ENCODE assay signal across 8 cellular contexts in the genomic region with DNA sequence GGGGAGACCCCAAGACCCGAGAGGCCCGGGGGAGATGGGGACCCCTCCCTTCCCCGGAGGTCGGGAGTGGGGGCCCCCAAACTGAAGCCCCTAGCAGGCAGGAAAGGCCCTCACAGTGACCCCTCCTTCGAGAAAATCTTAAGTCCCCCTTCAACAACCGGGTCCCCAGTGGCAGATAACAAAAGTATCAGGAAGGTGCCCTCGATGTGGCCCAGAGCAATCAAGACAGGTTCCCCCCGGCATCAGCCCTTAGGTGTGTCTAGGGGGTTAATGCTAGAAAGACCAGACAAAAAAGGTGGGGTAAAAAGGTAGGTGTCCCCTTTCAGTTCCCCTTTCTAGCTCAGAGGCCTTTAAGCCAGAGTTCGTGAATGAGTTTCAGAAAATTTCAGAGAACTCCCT. TPM values are rescaled to one million over a fixed set of nuclear protein-coding genes. Genes with fewer than 3 reads are reported as not detected.
A peak's percentile ranks its signal among the peaks of the same experiment; 100 is the strongest.
DNase-seq lines count a peak whose midpoint lies in the region; ATAC-seq and TF ChIP-seq lines count a peak whose summit lies in the region.

No MANE protein-coding gene starts in this region.

- POLR2A ChIA-PET in OCI-LY7 (lab: Charles Lee): interaction anchor here (0.6 to 1.3 kb wide), 2 partner anchors 9 to 76 kb away, joined by 3 read pairs; no protein-coding TSS in a partner anchor

- no peaks in the 10 kb centered on the region for H3K9me2 ChIP-seq in OCI-LY7 (ENCODE audit: insufficient read depth, low read length)

- H3K27me3 Mint-ChIP-seq in osteocyte (ENCODE audit: unreplicated experiment): no peaks in the 10 kb centered on the region

- no peaks in the 10 kb centered on the region for H3K27me3 ChIP-seq in effector memory CD4-positive, alpha-beta T cell (replicated peaks; ENCODE audit: control insufficient read depth, insufficient read depth, low read length, poor library complexity, severe bottlenecking)

- CTCF ChIA-PET in OCI-LY7 (lab: Charles Lee; ENCODE audit: unreplicated experiment): interaction anchor here (0.6 to 1.1 kb wide), 2 partner anchors 21 to 594 kb away, joined by 3 to 5 read pairs; no protein-coding TSS in a partner anchor

- H2AFZ ChIP-seq in OCI-LY7 (ENCODE audit: low read length): no peak overlapping the region

- no peaks in the 10 kb centered on the region for H3K9me3 ChIP-seq in OCI-LY7 (ENCODE audit: low read length)
- no peaks in the 10 kb centered on the region for H3K9me3 ChIP-seq in effector memory CD4-positive, alpha-beta T cell (ENCODE audit: control insufficient read depth, low read length)

- H3K36me3 ChIP-seq in OCI-LY7 (ENCODE audit: insufficient read depth, low read length): no peaks in the 10 kb centered on the region
- H3K36me3 ChIP-seq in effector memory CD4-positive, alpha-beta T cell (ENCODE audit: control insufficient read depth, insufficient read depth, low read length): no peaks in the 10 kb centered on the region

- H3K4me1 ChIP-seq in OCI-LY7 (ENCODE audit: insufficient read depth, low read length, poor library complexity, severe bottlenecking): peaks cover 66% of the 10 kb centered on the region
- peaks cover 58% of the 10 kb centered on the region for H3K4me1 ChIP-seq in effector memory CD4-positive, alpha-beta T cell (ENCODE audit: control insufficient read depth, insufficient read depth, low read length, poor library complexity, severe bottlenecking)

- in situ Hi-C loops in GM13976 (cut with MboI; ENCODE audit: low sequenced_read_pairs, unreplicated experiment): no loop called here

- no peak for TF ChIP-seq CTCF in GM13976 (IDR thresholded peaks at IDR 0.05; ENCODE audit: borderline replicate concordance, control extremely low read depth, extremely low read depth, insufficient read depth, missing control alignments)
- no peak for TF ChIP-seq CTCF in OCI-LY7 (conservative IDR thresholded peaks at IDR 0.05; ENCODE audit: low read length)
- no peak for TF ChIP-seq CTCF in osteocyte (IDR thresholded peaks at IDR 0.05)

- H3K27ac Mint-ChIP-seq in osteocyte (ENCODE audit: unreplicated experiment): peak overlapping the region; percentile 76

- no peak overlapping the region for H3K27ac ChIP-seq in OCI-LY7 (ENCODE audit: low read depth, low read length, poor library complexity, severe bottlenecking)
- H3K27ac ChIP-seq in effector memory CD4-positive, alpha-beta T cell (ENCODE audit: insufficient read depth, low read length, poor library complexity, severe bottlenecking): peak overlapping the region; percentile 99

- H3K4me3 ChIP-seq in OCI-LY7 (ENCODE audit: low read depth, low read length, poor library complexity, severe bottlenecking): peak overlapping the region; percentile 65
- H3K4me3 ChIP-seq in effector memory CD4-positive, alpha-beta T cell (ENCODE audit: insufficient read depth, low read depth, low read length, poor library complexity, severe bottlenecking): peak overlapping the region; percentile 80

- H3K4me3 Mint-ChIP-seq in osteocyte (ENCODE audit: unreplicated experiment): peak overlapping the region; percentile 76

- H3K36me3 Mint-ChIP-seq in osteocyte (ENCODE audit: unreplicated experiment): peaks cover 3% of the 10 kb centered on the region

- no TSS peak for BruUV-seq in OCI-LY7 (replicated peaks; lab: Mats Ljungman, UMichigan)

- H3K79me2 ChIP-seq in OCI-LY7 (ENCODE audit: insufficient read depth, low read depth, low read length): no peaks in the 10 kb centered on the region; the same call in 1 of the 2 replicates

- DNase-seq in GM13976 (ENCODE audit: low spot score) (peak; percentile 84), OCI-LY7 (ENCODE audit: low spot score) (peak; percentile 80), osteocyte (ENCODE audit: extremely low spot score, unreplicated experiment) (no peak)
- DNase-seq in effector memory CD4-positive, alpha-beta T cell: peak in 1 of 3 donors; percentile 9

- ATAC-seq in GM19035 (IDR thresholded peaks at IDR 0.05; ENCODE audit: unreplicated experiment) (no peak), GM21825 (IDR thresholded peaks at IDR 0.05; ENCODE audit: unreplicated experiment) (no peak), HG03442 (IDR thresholded peaks at IDR 0.05; ENCODE audit: unreplicated experiment) (no peak), HG02973 (IDR thresholded peaks at IDR 0.05; ENCODE audit: unreplicated experiment) (no peak)

- peak overlapping the region; percentile 95 for H3K4me2 ChIP-seq in OCI-LY7 (ENCODE audit: low read length)

- peaks cover 5% of the 10 kb centered on the region; the same call in 1 of the 2 replicates for H4K20me1 ChIP-seq in OCI-LY7 (ENCODE audit: insufficient read depth, low read length)

- no peaks in the 10 kb centered on the region for H3K9me3 Mint-ChIP-seq in osteocyte (ENCODE audit: unreplicated experiment)

- intact Hi-C loops in OCI-LY7 (cut with micrococcal nuclease; ENCODE audit: unreplicated experiment): no loop called here

- peaks cover 63% of the 10 kb centered on the region for H3K4me1 Mint-ChIP-seq in osteocyte (ENCODE audit: unreplicated experiment)

RNA-seq across cellular contexts. Expression of a gene that starts 0.3 kb away (rescaled TPM):
- 13.5 and 20.0 TPM in 2 replicates for total RNA-seq in OCI-LY7 (2014; rRNA removed; shearing (Covaris generic))
- 25.3 and 32.8 TPM in 2 replicates for total RNA-seq in OCI-LY7 (2022)
- total RNA-seq in osteocyte: 217 and 236 TPM in 2 replicates
